Comparison of ENCODE assay signal across 1 cellular context in the genomic region with DNA sequence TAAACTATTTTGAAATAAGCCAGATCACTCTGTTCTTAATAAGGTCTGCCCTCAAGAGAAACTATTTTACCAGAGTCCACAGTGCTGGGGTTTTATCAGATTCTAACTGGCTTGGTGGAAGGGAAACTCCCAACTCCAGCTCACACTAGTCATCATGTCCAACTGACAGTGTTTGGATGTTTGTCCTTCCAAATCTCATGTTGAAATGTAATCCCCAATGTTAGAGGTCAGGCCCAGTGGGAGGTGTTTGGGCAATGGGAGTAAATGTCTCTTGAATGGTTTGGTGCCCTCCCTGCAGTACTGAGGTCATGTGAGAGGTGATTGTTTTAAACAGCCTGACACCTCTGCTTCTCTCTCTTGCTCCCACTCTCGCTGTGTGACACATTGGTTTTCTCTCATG.
TF ChIP-seq lines count a peak whose summit lies in the region.

No MANE protein-coding gene starts in this region.

TF ChIP-seq in H1, 55 proteins besides CTCF, POLR2A, EP300 and RAD21 (continued from another document):
- no peak for TF ChIP-seq POU5F1 (IDR thresholded peaks at IDR 0.05; ENCODE audit: low read depth, low read length)
- no peak for TF ChIP-seq CBX8 (IDR thresholded peaks at IDR 0.05; ENCODE audit: borderline replicate concordance, low read depth, low read length)
- TF ChIP-seq RNF2 (IDR thresholded peaks at IDR 0.05; ENCODE audit: borderline replicate concordance, low read depth, low read length, missing control alignments, poor library complexity, severe bottlenecking) = no peak
- no peak for TF ChIP-seq JUN (IDR thresholded peaks at IDR 0.05; ENCODE audit: low read depth, low read length)
- TF ChIP-seq CREB1 (IDR thresholded peaks at IDR 0.05) = no peak
- TF ChIP-seq CHD2 (IDR thresholded peaks at IDR 0.05; ENCODE audit: low read length) = no peak
- no peak for TF ChIP-seq CTBP2 (IDR thresholded peaks at IDR 0.05; ENCODE audit: borderline replicate concordance, insufficient read depth, insufficient read length, low read length)
